Comparison of ENCODE assay signal across 28 cellular contexts in genomic region chr2:47134386-47135090, GRCh38. TPM values are rescaled to one million over a fixed set of nuclear protein-coding genes. Genes with fewer than 3 reads are reported as not detected.
"Had no signal": no experiment of that assay in that cellular context is flagged by ENCODE, and none has a peak within 500 bp of the region (broad histone marks: within the 10 kb centered on the region; RNA-seq: fewer than 3 reads in every experiment).

No MANE protein-coding gene starts in this region.

- H2AFZ ChIP-seq: parathyroid adenoma had no signal

- H3K4me1 ChIP-seq: colonic mucosa, gastroesophageal sphincter, parathyroid adenoma, prostate gland, testis, tibial nerve, upper lobe of right lung had no signal

- DNase-seq: colonic mucosa; dermis blood vessel endothelial cell; effector CD4-positive, alpha-beta T cell; endodermal cell; glutamatergic neuron; left colon; mesendoderm; naive thymus-derived CD4-positive, alpha-beta T cell; nephron progenitor cell; retina; stimulated activated CD4-positive, alpha-beta T cell treated with anti-CD3 and anti-CD28 coated beads, Interleukin-2, amount 100 ng/mL, for 24 hours; stimulated activated CD4-positive, alpha-beta T cell treated with anti-CD3 and anti-CD28 coated beads, Interleukin-4, amount 100 ng/mL, for 4 hours; stimulated activated naive B cell treated with anti-CD40 and anti-IgM and Interleukin-4, amounts not matched to agents 10 μg/mL and 1 μg/mL and 100 μg/mL, for 72 hours; stimulated activated naive CD8-positive, alpha-beta T cell treated with anti-CD3 and anti-CD28 coated beads, Interleukin-15, amount 100 ng/mL, for 72 hours; testis; upper lobe of right lung had no signal

- H3K36me3 ChIP-seq: colonic mucosa, gastroesophageal sphincter, prostate gland, upper lobe of right lung had no signal

- H3K27me3 ChIP-seq: colonic mucosa, gastroesophageal sphincter, testis, tibial nerve, upper lobe of right lung had no signal

- H3K4me3 ChIP-seq: colonic mucosa, gastroesophageal sphincter, prostate gland, skin epidermis, testis, tibial nerve, upper lobe of right lung had no signal

- H3K27ac ChIP-seq: colonic mucosa, gastroesophageal sphincter, parathyroid adenoma, prostate gland, skin epidermis, testis, tibial nerve, upper lobe of right lung had no signal

- H3K9me3 ChIP-seq: colonic mucosa, gastroesophageal sphincter, prostate gland, testis, upper lobe of right lung had no signal

- ATAC-seq: gastroesophageal sphincter; left colon; naive thymus-derived CD4-positive, alpha-beta T cell; sciatic nerve; stimulated activated naive B cell treated with anti-CD40 and anti-IgM and Interleukin-4, amounts not matched to agents 10 μg/mL and 1 μg/mL and 100 μg/mL, for 72 hours; stimulated activated naive CD8-positive, alpha-beta T cell treated with anti-CD3 and anti-CD28 coated beads, Interleukin-15, amount 100 ng/mL, for 72 hours; upper lobe of right lung had no signal

- H3K9ac ChIP-seq: parathyroid adenoma had no signal

- H3K79me2 ChIP-seq: parathyroid adenoma had no signal

RNA-seq across cellular contexts. Expression of gene STPG4, which starts 20.6 kb away (rescaled TPM):
- total RNA-seq: dermis blood vessel endothelial cell, kidney epithelial cell, subcutaneous adipose tissue, upper lobe of right lung had no signal
- polyA plus RNA-seq: endothelial cell of umbilical vein; esophagus; fibroblast of lung; liver; naive thymus-derived CD4-positive, alpha-beta T cell had no signal
